1 cellular context compared by ENCODE assay signal in the genomic region with DNA sequence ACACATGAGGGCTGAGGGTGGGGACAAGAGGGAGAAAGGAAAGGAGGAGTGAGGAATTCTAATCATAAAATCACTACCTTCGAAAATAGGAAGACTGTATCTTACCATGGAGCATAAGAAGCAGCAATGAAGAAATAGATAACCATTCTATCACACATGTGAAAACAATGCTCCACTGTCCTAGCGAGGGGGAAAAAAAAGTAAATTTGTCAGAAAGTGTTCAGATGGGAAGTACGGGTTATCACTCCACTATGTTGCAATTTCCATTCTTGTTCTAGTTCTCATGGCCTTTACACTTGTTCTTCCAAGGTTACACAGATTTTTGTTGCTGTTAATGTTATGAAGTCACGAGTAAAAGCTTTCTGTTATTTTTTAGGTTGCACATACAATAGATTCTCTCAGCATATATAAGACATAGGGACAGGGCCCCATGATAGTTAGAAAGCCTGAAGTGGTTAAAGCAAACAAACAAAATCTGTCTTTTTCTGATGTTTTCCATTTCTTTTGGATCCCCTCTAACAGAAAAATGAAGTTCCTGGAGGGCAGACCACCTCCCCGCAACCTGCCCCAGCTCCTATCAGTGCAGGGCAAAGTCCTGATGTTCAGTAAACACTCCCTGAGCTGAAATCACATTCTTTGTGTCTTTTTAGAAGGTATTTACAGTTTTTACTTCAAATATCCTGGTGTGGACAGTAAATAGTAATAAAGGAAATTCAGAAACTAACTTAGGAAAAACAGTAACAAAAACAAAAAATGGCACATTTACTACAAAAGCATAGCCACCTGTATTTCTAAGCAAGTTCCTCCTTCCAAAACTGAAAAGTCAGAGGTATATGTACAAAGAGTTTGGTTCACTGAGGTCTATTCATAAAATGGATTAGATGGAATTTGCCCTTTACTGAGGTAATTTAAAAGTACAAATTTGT.
TF ChIP-seq lines count a peak whose summit lies in the region.

No MANE protein-coding gene starts in this region.

TF ChIP-seq in HepG2, 621 proteins besides CTCF, POLR2A, EP300 and RAD21 (continued from another document):
- no peak for TF ChIP-seq ZNF256 (CRISPR knock-in tag; conservative IDR thresholded peaks at IDR 0.05)
- TF ChIP-seq, protein P1, sequence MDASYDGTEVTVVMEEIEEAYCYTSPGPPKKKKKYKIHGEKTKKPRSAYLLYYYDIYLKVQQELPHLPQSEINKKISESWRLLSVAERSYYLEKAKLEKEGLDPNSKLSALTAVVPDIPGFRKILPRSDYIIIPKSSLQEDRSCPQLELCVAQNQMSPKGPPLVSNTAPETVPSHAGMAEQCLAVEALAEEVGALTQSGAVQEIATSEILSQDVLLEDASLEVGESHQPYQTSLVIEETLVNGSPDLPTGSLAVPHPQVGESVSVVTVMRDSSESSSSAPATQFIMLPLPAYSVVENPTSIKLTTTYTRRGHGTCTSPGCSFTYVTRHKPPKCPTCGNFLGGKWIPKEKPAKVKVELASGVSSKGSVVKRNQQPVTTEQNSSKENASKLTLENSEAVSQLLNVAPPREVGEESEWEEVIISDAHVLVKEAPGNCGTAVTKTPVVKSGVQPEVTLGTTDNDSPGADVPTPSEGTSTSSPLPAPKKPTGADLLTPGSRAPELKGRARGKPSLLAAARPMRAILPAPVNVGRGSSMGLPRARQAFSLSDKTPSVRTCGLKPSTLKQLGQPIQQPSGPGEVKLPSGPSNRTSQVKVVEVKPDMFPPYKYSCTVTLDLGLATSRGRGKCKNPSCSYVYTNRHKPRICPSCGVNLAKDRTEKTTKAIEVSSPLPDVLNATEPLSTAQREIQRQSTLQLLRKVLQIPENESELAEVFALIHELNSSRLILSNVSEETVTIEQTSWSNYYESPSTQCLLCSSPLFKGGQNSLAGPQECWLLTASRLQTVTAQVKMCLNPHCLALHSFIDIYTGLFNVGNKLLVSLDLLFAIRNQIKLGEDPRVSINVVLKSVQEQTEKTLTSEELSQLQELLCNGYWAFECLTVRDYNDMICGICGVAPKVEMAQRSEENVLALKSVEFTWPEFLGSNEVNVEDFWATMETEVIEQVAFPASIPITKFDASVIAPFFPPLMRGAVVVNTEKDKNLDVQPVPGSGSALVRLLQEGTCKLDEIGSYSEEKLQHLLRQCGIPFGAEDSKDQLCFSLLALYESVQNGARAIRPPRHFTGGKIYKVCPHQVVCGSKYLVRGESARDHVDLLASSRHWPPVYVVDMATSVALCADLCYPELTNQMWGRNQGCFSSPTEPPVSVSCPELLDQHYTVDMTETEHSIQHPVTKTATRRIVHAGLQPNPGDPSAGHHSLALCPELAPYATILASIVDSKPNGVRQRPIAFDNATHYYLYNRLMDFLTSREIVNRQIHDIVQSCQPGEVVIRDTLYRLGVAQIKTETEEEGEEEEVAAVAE (CRISPR knock-in tag; IDR thresholded peaks at IDR 0.05; ENCODE audit: borderline replicate concordance), result peak; percentile 10; the same call in 1 of the 2 replicates
- TF ChIP-seq NONO (IDR thresholded peaks at IDR 0.05), result no peak
- peak; percentile 31 for TF ChIP-seq NONO (CRISPR knock-in tag; conservative IDR thresholded peaks at IDR 0.05)
- TF ChIP-seq SNAI1 (CRISPR knock-in tag; IDR thresholded peaks at IDR 0.05; ENCODE audit: borderline replicate concordance), result no peak
- TF ChIP-seq MED1 (CRISPR knock-in tag; IDR thresholded peaks at IDR 0.05), result peak; percentile 95
- peak; percentile 78 for TF ChIP-seq TBX2 (CRISPR knock-in tag; IDR thresholded peaks at IDR 0.05; ENCODE audit: borderline replicate concordance)
- TF ChIP-seq GLI4 (CRISPR knock-in tag; IDR thresholded peaks at IDR 0.05; ENCODE audit: borderline replicate concordance), result no peak
- peak; percentile 25 for TF ChIP-seq ZKSCAN8 (CRISPR knock-in tag; IDR thresholded peaks at IDR 0.05; ENCODE audit: borderline replicate concordance)
- TF ChIP-seq, protein P2, sequence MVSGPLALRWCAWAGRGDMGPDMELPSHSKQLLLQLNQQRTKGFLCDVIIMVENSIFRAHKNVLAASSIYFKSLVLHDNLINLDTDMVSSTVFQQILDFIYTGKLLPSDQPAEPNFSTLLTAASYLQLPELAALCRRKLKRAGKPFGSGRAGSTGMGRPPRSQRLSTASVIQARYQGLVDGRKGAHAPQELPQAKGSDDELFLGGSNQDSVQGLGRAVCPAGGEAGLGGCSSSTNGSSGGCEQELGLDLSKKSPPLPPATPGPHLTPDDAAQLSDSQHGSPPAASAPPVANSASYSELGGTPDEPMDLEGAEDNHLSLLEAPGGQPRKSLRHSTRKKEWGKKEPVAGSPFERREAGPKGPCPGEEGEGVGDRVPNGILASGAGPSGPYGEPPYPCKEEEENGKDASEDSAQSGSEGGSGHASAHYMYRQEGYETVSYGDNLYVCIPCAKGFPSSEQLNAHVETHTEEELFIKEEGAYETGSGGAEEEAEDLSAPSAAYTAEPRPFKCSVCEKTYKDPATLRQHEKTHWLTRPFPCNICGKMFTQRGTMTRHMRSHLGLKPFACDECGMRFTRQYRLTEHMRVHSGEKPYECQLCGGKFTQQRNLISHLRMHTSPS (CRISPR knock-in tag; IDR thresholded peaks at IDR 0.05; ENCODE audit: low read depth), result no peak
- peak; percentile 81 for TF ChIP-seq SALL1 (CRISPR knock-in tag; IDR thresholded peaks at IDR 0.05)
- peak; percentile 84 for TF ChIP-seq RARA (CRISPR knock-in tag; IDR thresholded peaks at IDR 0.05)
- peak; percentile 81; the same call in 1 of the 2 replicates for TF ChIP-seq ZNF569 (CRISPR knock-in tag; IDR thresholded peaks at IDR 0.05; ENCODE audit: borderline replicate concordance)
- TF ChIP-seq RCOR2 (CRISPR knock-in tag; IDR thresholded peaks at IDR 0.05), result peak; percentile 91
- peak; percentile 75 for TF ChIP-seq POGZ (CRISPR knock-in tag; IDR thresholded peaks at IDR 0.05)
- TF ChIP-seq, protein P3, sequence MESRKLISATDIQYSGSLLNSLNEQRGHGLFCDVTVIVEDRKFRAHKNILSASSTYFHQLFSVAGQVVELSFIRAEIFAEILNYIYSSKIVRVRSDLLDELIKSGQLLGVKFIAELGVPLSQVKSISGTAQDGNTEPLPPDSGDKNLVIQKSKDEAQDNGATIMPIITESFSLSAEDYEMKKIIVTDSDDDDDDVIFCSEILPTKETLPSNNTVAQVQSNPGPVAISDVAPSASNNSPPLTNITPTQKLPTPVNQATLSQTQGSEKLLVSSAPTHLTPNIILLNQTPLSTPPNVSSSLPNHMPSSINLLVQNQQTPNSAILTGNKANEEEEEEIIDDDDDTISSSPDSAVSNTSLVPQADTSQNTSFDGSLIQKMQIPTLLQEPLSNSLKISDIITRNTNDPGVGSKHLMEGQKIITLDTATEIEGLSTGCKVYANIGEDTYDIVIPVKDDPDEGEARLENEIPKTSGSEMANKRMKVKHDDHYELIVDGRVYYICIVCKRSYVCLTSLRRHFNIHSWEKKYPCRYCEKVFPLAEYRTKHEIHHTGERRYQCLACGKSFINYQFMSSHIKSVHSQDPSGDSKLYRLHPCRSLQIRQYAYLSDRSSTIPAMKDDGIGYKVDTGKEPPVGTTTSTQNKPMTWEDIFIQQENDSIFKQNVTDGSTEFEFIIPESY (CRISPR knock-in tag; IDR thresholded peaks at IDR 0.05), result no peak
- TF ChIP-seq, protein P4, sequence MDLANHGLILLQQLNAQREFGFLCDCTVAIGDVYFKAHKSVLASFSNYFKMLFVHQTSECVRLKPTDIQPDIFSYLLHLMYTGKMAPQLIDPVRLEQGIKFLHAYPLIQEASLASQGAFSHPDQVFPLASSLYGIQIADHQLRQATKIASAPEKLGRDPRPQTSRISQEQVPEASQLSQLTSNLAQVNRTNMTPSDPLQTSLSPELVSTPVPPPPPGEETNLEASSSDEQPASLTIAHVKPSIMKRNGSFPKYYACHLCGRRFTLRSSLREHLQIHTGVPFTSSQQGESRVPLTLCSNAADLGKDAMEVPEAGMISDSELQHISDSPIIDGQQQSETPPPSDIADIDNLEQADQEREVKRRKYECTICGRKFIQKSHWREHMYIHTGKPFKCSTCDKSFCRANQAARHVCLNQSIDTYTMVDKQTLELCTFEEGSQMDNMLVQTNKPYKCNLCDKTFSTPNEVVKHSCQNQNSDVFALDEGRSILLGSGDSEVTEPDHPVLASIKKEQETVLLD (CRISPR knock-in tag; IDR thresholded peaks at IDR 0.05; ENCODE audit: low read depth), result no peak
- 0 out of 2 replicates have a peak, but pooled peaks have one; percentile 37 for TF ChIP-seq ZNF232 (CRISPR knock-in tag; IDR thresholded peaks at IDR 0.05; ENCODE audit: borderline replicate concordance)
- TF ChIP-seq, protein P5, sequence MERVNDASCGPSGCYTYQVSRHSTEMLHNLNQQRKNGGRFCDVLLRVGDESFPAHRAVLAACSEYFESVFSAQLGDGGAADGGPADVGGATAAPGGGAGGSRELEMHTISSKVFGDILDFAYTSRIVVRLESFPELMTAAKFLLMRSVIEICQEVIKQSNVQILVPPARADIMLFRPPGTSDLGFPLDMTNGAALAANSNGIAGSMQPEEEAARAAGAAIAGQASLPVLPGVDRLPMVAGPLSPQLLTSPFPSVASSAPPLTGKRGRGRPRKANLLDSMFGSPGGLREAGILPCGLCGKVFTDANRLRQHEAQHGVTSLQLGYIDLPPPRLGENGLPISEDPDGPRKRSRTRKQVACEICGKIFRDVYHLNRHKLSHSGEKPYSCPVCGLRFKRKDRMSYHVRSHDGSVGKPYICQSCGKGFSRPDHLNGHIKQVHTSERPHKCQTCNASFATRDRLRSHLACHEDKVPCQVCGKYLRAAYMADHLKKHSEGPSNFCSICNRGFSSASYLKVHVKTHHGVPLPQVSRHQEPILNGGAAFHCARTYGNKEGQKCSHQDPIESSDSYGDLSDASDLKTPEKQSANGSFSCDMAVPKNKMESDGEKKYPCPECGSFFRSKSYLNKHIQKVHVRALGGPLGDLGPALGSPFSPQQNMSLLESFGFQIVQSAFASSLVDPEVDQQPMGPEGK (CRISPR knock-in tag; IDR thresholded peaks at IDR 0.05), result peak; percentile 70
- TF ChIP-seq ZNF644 (CRISPR knock-in tag; IDR thresholded peaks at IDR 0.05; ENCODE audit: low read depth), result 0 out of 2 replicates have a peak, but pooled peaks have one; percentile 12
- peak; percentile 88 for TF ChIP-seq NFKBIZ (CRISPR knock-in tag; IDR thresholded peaks at IDR 0.05)
- TF ChIP-seq PPARG (CRISPR knock-in tag; conservative IDR thresholded peaks at IDR 0.05), result peak; percentile 88
- TF ChIP-seq, protein P6, sequence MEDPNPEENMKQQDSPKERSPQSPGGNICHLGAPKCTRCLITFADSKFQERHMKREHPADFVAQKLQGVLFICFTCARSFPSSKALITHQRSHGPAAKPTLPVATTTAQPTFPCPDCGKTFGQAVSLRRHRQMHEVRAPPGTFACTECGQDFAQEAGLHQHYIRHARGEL (CRISPR knock-in tag; IDR thresholded peaks at IDR 0.05), result no peak
- TF ChIP-seq TEAD3 (CRISPR knock-in tag; optimal IDR thresholded peaks at IDR 0.05; ENCODE audit: borderline replicate concordance), result peak; percentile 87
- TF ChIP-seq, protein P7, sequence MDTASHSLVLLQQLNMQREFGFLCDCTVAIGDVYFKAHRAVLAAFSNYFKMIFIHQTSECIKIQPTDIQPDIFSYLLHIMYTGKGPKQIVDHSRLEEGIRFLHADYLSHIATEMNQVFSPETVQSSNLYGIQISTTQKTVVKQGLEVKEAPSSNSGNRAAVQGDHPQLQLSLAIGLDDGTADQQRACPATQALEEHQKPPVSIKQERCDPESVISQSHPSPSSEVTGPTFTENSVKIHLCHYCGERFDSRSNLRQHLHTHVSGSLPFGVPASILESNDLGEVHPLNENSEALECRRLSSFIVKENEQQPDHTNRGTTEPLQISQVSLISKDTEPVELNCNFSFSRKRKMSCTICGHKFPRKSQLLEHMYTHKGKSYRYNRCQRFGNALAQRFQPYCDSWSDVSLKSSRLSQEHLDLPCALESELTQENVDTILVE (CRISPR knock-in tag; IDR thresholded peaks at IDR 0.05), result peak; percentile 50; the same call in 1 of the 2 replicates
- no peak for TF ChIP-seq ZNF224 (CRISPR knock-in tag; IDR thresholded peaks at IDR 0.05)
TF ChIP-seq in HepG2: peak in this region for 214.
